ENCODE assay signal across 22 cellular contexts in genomic region chr5:149902177-149902576, GRCh38. TPM values are rescaled to one million over a fixed set of nuclear protein-coding genes. Genes with fewer than 3 reads are reported as not detected.
A peak's percentile ranks its signal among the peaks of the same experiment; 100 is the strongest.
DNase-seq lines count a peak whose midpoint lies in the region; FAIRE-seq and TF ChIP-seq lines count a peak whose summit lies in the region.
"Had no signal": no experiment of that assay in that cellular context is flagged by ENCODE, and none has a peak within 500 bp of the region (broad histone marks: within the 10 kb centered on the region; RNA-seq: fewer than 3 reads in every experiment).

No MANE protein-coding gene starts in this region.

- H4K20me1 ChIP-seq in keratinocyte (ENCODE audit: control insufficient read depth, extremely low read depth, insufficient read depth, low read length) (no peaks in the 10 kb centered on the region), OCI-LY7 (ENCODE audit: insufficient read depth, low read length) (no peaks in the 10 kb centered on the region)

- no peaks in the 10 kb centered on the region for H3K9me1 ChIP-seq in keratinocyte (ENCODE audit: control insufficient read depth, extremely low read depth, insufficient read depth, low read length)

- no peak overlapping the region for H2AFZ ChIP-seq in keratinocyte (ENCODE audit: control insufficient read depth, low read length)
- no peak overlapping the region for H2AFZ ChIP-seq in OCI-LY7 (ENCODE audit: low read length)

- H3K79me2 ChIP-seq in keratinocyte (ENCODE audit: control insufficient read depth, insufficient read depth, low read length) (no peaks in the 10 kb centered on the region), OCI-LY7 (ENCODE audit: insufficient read depth, low read depth, low read length) (no peaks in the 10 kb centered on the region)

- H3K4me2 ChIP-seq in keratinocyte (ENCODE audit: control insufficient read depth, extremely low read depth, insufficient read depth, low read depth, low read length) = no peak overlapping the region
- no peak overlapping the region for H3K4me2 ChIP-seq in OCI-LY7 (ENCODE audit: low read length)

- no peaks in the 10 kb centered on the region for H3K27me3 ChIP-seq in BE2C
- no peaks in the 10 kb centered on the region for H3K27me3 ChIP-seq in keratinocyte (ENCODE audit: control insufficient read depth, extremely low read depth, insufficient read depth, low read length)
- H3K27me3 ChIP-seq: ovary, spleen, upper lobe of right lung had no signal

- H3K4me1 ChIP-seq in BE2C (no peaks in the 10 kb centered on the region), keratinocyte (ENCODE audit: control insufficient read depth, extremely low read depth, insufficient read depth, low read length) (no peaks in the 10 kb centered on the region), OCI-LY7 (ENCODE audit: insufficient read depth, low read length, poor library complexity, severe bottlenecking) (no peaks in the 10 kb centered on the region)
- H3K4me1 ChIP-seq: spleen, upper lobe of right lung had no signal

- FAIRE-seq in keratinocyte (lab: Jason Lieb, UNC) = no peak
- FAIRE-seq: GM12891 had no signal

- in situ Hi-C loops in KBM-7 (cut with MboI; ENCODE audit: low pct_unique_long_range_greater_than_20kb, low sequenced_read_pairs) = no loop called here

- H3K27ac ChIP-seq in keratinocyte (ENCODE audit: control insufficient read depth, insufficient read depth, low read length) (no peak overlapping the region), coronary artery (no peak overlapping the region), OCI-LY7 (ENCODE audit: low read depth, low read length, poor library complexity, severe bottlenecking) (no peak overlapping the region)
- H3K27ac ChIP-seq: ovary, spleen, upper lobe of right lung had no signal

- no peaks in the 10 kb centered on the region for H3K9me2 ChIP-seq in OCI-LY7 (ENCODE audit: insufficient read depth, low read length)

- intact Hi-C loops in OCI-LY7 (cut with micrococcal nuclease; ENCODE audit: unreplicated experiment) = no loop called here

- POLR2A ChIA-PET in HEK293T (lab: Yijun Ruan, JAX) = no interaction called here
- POLR2A ChIA-PET in OCI-LY7 (lab: Charles Lee) = no interaction called here

- CTCF ChIA-PET in HEK293T (lab: Yijun Ruan, JAX) = no interaction called here
- CTCF ChIA-PET in OCI-LY7 (lab: Charles Lee; ENCODE audit: unreplicated experiment) = interaction anchor here (0.5 kb wide), 1 partner anchor 314 kb away, joined by 3 read pairs; no protein-coding TSS in a partner anchor

- no peak overlapping the region for H3K4me3 ChIP-seq in BE2C (ENCODE audit: low read depth, low read length)
- H3K4me3 ChIP-seq in cardiac fibroblast (replicated peaks in 1 of 2; ENCODE audit: low read depth in 2 of 2, low read length in 2 of 2) = no peak overlapping the region
- no peak overlapping the region for H3K4me3 ChIP-seq in keratinocyte (ENCODE audit: control insufficient read depth in 2 of 3, extremely low read depth in 1 of 3, insufficient read depth in 2 of 3, low read depth in 1 of 3, low read length in 3 of 3)
- no peak overlapping the region for H3K4me3 ChIP-seq in coronary artery
- no peak overlapping the region for H3K4me3 ChIP-seq in OCI-LY7 (ENCODE audit: low read depth, low read length, poor library complexity, severe bottlenecking)
- H3K4me3 ChIP-seq: ovary, spleen, upper lobe of right lung had no signal

- no peak overlapping the region for H3K9ac ChIP-seq in keratinocyte (ENCODE audit: control insufficient read depth, extremely low read depth, insufficient read depth, low read length)

- BruUV-seq in OCI-LY7 (replicated peaks; lab: Mats Ljungman, UMichigan) = no TSS peak

- H3K36me3 ChIP-seq in BE2C (no peaks in the 10 kb centered on the region), keratinocyte (ENCODE audit: control insufficient read depth in 2 of 2, extremely low read depth in 1 of 2, insufficient read depth in 2 of 2, low read length in 2 of 2) (no peaks in the 10 kb centered on the region), OCI-LY7 (ENCODE audit: insufficient read depth, low read length) (no peaks in the 10 kb centered on the region)
- H3K36me3 ChIP-seq: ovary, spleen, upper lobe of right lung had no signal

- TF ChIP-seq CTCF in BE2C (IDR thresholded peaks at IDR 0.05; ENCODE audit: low read depth, low read length) (peak; percentile 20), cardiac fibroblast (IDR thresholded peaks at IDR 0.05; ENCODE audit: low read depth, low read length) (peak; percentile 19), keratinocyte (optimal IDR thresholded peaks at IDR 0.05 in 1 of 3, IDR thresholded peaks at IDR 0.05 in 1 of 3, conservative IDR thresholded peaks at IDR 0.05 in 1 of 3; ENCODE audit: extremely low read depth in 1 of 3, insufficient read depth in 2 of 3, low read length in 3 of 3) (peak in 2 of 3 experiments; percentile 19 to 45), coronary artery (IDR thresholded peaks at IDR 0.05) (no peak), OCI-LY7 (conservative IDR thresholded peaks at IDR 0.05; ENCODE audit: low read length) (no peak)

- no peaks in the 10 kb centered on the region for H3K9me3 ChIP-seq in BE2C
- H3K9me3 ChIP-seq in keratinocyte (ENCODE audit: control insufficient read depth, low read depth, low read length) = no peaks in the 10 kb centered on the region
- no peaks in the 10 kb centered on the region for H3K9me3 ChIP-seq in OCI-LY7 (ENCODE audit: low read length)
- H3K9me3 ChIP-seq: ovary, spleen, upper lobe of right lung had no signal

- dilution Hi-C loops in keratinocyte (cut with MboI; ENCODE audit: extremely low pct_ligation_motif_present, low sequenced_read_pairs) = no loop called here

- DNase-seq in BE2C (no peak), KBM-7 (peak; percentile 16), cardiac fibroblast (ENCODE audit: low read depth in 2 of 2) (no peak), keratinocyte (ENCODE audit: low read depth, low spot score) (no peak), coronary artery (ENCODE audit: low spot score) (no peak), HEK293T (ENCODE audit: extremely low spot score) (no peak), OCI-LY7 (ENCODE audit: low spot score) (no peak), Ammon's horn (ENCODE audit: low spot score) (no peak)
- DNase-seq: activated CD4-positive, alpha-beta T cell treated with anti-CD3 and anti-CD28 coated beads for 4 hours; activated naive CD8-positive, alpha-beta T cell treated with anti-CD3 and anti-CD28 coated beads, Interleukin-2, amount 10 ng/mL, durations not matched to agents 7 days and 5 days; activated T-cell treated with anti-CD3 and anti-CD28 coated beads, Interleukin-2, amount 50 U/mL, for 24 hours; central memory CD4-positive, alpha-beta T cell; head of caudate nucleus; NCI-H1930; NCI-H526; ovary; spleen; stimulated activated naive CD8-positive, alpha-beta T cell treated with anti-CD3 and anti-CD28 coated beads, Interleukin-15, Interleukin-2, amounts not matched to agents 100 U/mL and 50 U/mL, for 24 hours; upper lobe of right lung had no signal

TF ChIP-seq in HEK293T, 16 proteins besides CTCF, POLR2A, EP300 and RAD21:
- TF ChIP-seq FOXM1 (IDR thresholded peaks at IDR 0.05; ENCODE audit: borderline replicate concordance) (no peak), L3MBTL2 (conservative IDR thresholded peaks at IDR 0.05) (no peak), LEF1 (IDR thresholded peaks at IDR 0.05; ENCODE audit: borderline replicate concordance) (no peak), SUZ12 (IDR thresholded peaks at IDR 0.05) (no peak), SP1 (IDR thresholded peaks at IDR 0.05) (no peak), HDGF (IDR thresholded peaks at IDR 0.05; ENCODE audit: borderline replicate concordance) (no peak), ZNF384 (IDR thresholded peaks at IDR 0.05) (no peak), FOXA1 (IDR thresholded peaks at IDR 0.05) (no peak), CTBP1 (IDR thresholded peaks at IDR 0.05; ENCODE audit: borderline replicate concordance) (no peak), ELF4 (IDR thresholded peaks at IDR 0.05) (no peak), BHLHE40 (IDR thresholded peaks at IDR 0.05; ENCODE audit: borderline replicate concordance) (no peak), NFRKB (IDR thresholded peaks at IDR 0.05) (no peak), ARNT (IDR thresholded peaks at IDR 0.05) (no peak), PKNOX1 (IDR thresholded peaks at IDR 0.05) (no peak), FOXK2 (IDR thresholded peaks at IDR 0.05) (no peak)

RNA-seq across cellular contexts. Expression of gene PDE6A, which starts 42.4 kb away (rescaled TPM):
- 0.11 TPM for polyA plus RNA-seq in BE2C (2012; ENCODE audit: insufficient read depth, insufficient read length, low read depth)
- 0.03 to 0.05 TPM (median 0.03 TPM) in 3 replicates for polyA plus RNA-seq in keratinocyte
- polyA plus RNA-seq in keratinocyte (2011; ENCODE audit: low read depth) = not detected
- 0.05 TPM in 1 of 2 replicates, not detected in the other for polyA plus RNA-seq in keratinocyte (2011; cell fraction: cytosol; rRNA removed)
- polyA plus RNA-seq in keratinocyte (2011; cell fraction: nucleus; rRNA removed) = 0.03 and 0.05 TPM in 2 replicates
- polyA plus RNA-seq in keratinocyte (2012; ENCODE audit: low replicate concordance) = 0.03 and 0.14 TPM in 2 replicates
- not detected in 3 replicates for polyA minus RNA-seq in keratinocyte
- polyA minus RNA-seq in keratinocyte (2011; cell fraction: cytosol; rRNA and poly(A)+ RNA removed) = not detected
- polyA minus RNA-seq in keratinocyte (2011; cell fraction: nucleus; rRNA and poly(A)+ RNA removed) = not detected in 2 replicates
- total RNA-seq in OCI-LY7 (2014; rRNA removed; shearing (Covaris generic)) = not detected in 2 replicates
- total RNA-seq in OCI-LY7 (2022) = not detected in 2 replicates
- total RNA-seq: activated naive CD8-positive, alpha-beta T cell treated with anti-CD3 and anti-CD28 coated beads, Interleukin-2, amount 10 ng/mL, durations not matched to agents 7 days and 5 days; Daoy; spleen had no signal
- polyA plus RNA-seq: CD14-positive monocyte, spleen had no signal

RNA-seq across cellular contexts. Expression of gene SLC26A2, which starts 58.4 kb away (rescaled TPM):
- polyA plus RNA-seq in BE2C (2012; ENCODE audit: insufficient read depth, insufficient read length, low read depth) = 4.6 TPM
- polyA plus RNA-seq in keratinocyte = 7.3 to 10.3 TPM (median 8.0 TPM) in 3 replicates
- 1.5 TPM for polyA plus RNA-seq in keratinocyte (2011; ENCODE audit: low read depth)
- polyA plus RNA-seq in keratinocyte (2011; cell fraction: cytosol; rRNA removed) = 1.9 and 3.7 TPM in 2 replicates
- 11.8 and 15.5 TPM in 2 replicates for polyA plus RNA-seq in keratinocyte (2011; cell fraction: nucleus; rRNA removed)
- 1.8 and 7.1 TPM in 2 replicates for polyA plus RNA-seq in keratinocyte (2012; ENCODE audit: low replicate concordance)
- polyA minus RNA-seq in keratinocyte = 7.9 to 33.5 TPM (median 31.6 TPM) in 3 replicates
- polyA minus RNA-seq in keratinocyte (2011; cell fraction: cytosol; rRNA and poly(A)+ RNA removed) = 7.3 TPM
- 27.9 and 40.2 TPM in 2 replicates for polyA minus RNA-seq in keratinocyte (2011; cell fraction: nucleus; rRNA and poly(A)+ RNA removed)
- 1.2 and 2.1 TPM in 2 replicates for total RNA-seq in OCI-LY7 (2014; rRNA removed; shearing (Covaris generic))
- total RNA-seq in OCI-LY7 (2022) = 2.8 and 3.5 TPM in 2 replicates

Comparison
In these comparisons a context has a peak if more than half of its experiments do, and no peak if none do; other contexts are left out.
1. CTCF ChIP-seq: peak in BE2C (single experiment), cardiac fibroblast (single experiment) and keratinocyte (2 of 3); none in coronary artery (single experiment) and OCI-LY7 (single experiment).